In the genomic region with DNA sequence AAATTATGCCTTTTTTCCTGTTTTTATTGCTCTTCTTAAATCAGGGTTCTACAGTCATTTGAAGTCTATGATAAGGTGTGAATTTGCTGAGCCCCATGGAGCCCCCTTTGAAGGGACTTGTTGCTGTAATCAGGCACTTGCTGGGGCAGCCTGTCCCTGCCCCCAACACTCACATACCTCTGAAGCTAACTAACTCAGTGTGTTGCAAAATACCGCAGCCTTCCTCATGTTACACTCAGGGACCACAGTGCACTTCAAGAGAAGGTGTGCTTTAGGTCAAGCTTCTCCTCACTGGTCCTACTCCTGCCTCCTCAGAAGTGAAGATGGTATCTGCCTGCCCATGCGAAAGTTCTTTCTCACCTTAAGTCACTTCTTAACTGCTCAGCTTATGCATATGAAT, we compare ENCODE assay signal across 1 cellular context.
A peak's percentile ranks its signal among the peaks of the same experiment; 100 is the strongest.
TF ChIP-seq lines count a peak whose summit lies in the region.

No MANE protein-coding gene starts in this region.

TF ChIP-seq in HepG2, 621 proteins besides CTCF, POLR2A, EP300 and RAD21 (continued from another document):
- TF ChIP-seq, protein P1, sequence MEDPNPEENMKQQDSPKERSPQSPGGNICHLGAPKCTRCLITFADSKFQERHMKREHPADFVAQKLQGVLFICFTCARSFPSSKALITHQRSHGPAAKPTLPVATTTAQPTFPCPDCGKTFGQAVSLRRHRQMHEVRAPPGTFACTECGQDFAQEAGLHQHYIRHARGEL (CRISPR knock-in tag; IDR thresholded peaks at IDR 0.05) = no peak
- TF ChIP-seq ZC3H13 (CRISPR knock-in tag; IDR thresholded peaks at IDR 0.05) (no peak), TBX3 (IDR thresholded peaks at IDR 0.05; ENCODE audit: borderline replicate concordance) (no peak)
- TF ChIP-seq, protein P2, sequence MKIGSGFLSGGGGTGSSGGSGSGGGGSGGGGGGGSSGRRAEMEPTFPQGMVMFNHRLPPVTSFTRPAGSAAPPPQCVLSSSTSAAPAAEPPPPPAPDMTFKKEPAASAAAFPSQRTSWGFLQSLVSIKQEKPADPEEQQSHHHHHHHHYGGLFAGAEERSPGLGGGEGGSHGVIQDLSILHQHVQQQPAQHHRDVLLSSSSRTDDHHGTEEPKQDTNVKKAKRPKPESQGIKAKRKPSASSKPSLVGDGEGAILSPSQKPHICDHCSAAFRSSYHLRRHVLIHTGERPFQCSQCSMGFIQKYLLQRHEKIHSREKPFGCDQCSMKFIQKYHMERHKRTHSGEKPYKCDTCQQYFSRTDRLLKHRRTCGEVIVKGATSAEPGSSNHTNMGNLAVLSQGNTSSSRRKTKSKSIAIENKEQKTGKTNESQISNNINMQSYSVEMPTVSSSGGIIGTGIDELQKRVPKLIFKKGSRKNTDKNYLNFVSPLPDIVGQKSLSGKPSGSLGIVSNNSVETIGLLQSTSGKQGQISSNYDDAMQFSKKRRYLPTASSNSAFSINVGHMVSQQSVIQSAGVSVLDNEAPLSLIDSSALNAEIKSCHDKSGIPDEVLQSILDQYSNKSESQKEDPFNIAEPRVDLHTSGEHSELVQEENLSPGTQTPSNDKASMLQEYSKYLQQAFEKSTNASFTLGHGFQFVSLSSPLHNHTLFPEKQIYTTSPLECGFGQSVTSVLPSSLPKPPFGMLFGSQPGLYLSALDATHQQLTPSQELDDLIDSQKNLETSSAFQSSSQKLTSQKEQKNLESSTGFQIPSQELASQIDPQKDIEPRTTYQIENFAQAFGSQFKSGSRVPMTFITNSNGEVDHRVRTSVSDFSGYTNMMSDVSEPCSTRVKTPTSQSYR (CRISPR knock-in tag; IDR thresholded peaks at IDR 0.05; ENCODE audit: borderline replicate concordance) = peak; percentile 44; the same call in 1 of the 2 replicates
